ENCODE assay signal across 1 cellular context in genomic region chr5:176719113-176719814, GRCh38.
TF ChIP-seq lines count a peak whose summit lies in the region.

No MANE protein-coding gene starts in this region.

TF ChIP-seq in SK-N-SH treated with all-trans-retinoic acid at 6 μM for 48 hours, 23 proteins besides CTCF, POLR2A, EP300 and RAD21 (continued from another document):
- TF ChIP-seq CREB5 (CRISPR knock-in tag; IDR thresholded peaks at IDR 0.05; ENCODE audit: low read depth): no peak
